ENCODE assay signal across 2 cellular contexts in genomic region chr17:68522266-68522665, GRCh38.
TF ChIP-seq lines count a peak whose summit lies in the region.

No MANE protein-coding gene starts in this region.

TF ChIP-seq in SK-N-SH treated with all-trans-retinoic acid at 6 μM for 48 hours, 23 proteins besides CTCF, POLR2A, EP300 and RAD21 (continued from another document):
- TF ChIP-seq GLIS3 (CRISPR knock-in tag; IDR thresholded peaks at IDR 0.05) (0 out of 2 replicates have a peak, but pooled peaks have one; percentile 12), ZFP30 (CRISPR knock-in tag; IDR thresholded peaks at IDR 0.05) (peak; percentile 46; the same call in 1 of the 2 replicates), BACH2 (CRISPR knock-in tag; IDR thresholded peaks at IDR 0.05; ENCODE audit: borderline replicate concordance) (no peak), TCF4 (CRISPR knock-in tag; IDR thresholded peaks at IDR 0.05; ENCODE audit: borderline replicate concordance) (peak; percentile 51), RARB (CRISPR knock-in tag; IDR thresholded peaks at IDR 0.05) (no peak), ZNF565 (CRISPR knock-in tag; conservative IDR thresholded peaks at IDR 0.05; ENCODE audit: low read depth) (0 out of 2 replicates have a peak, but pooled peaks have one; percentile 39), ZNF70 (CRISPR knock-in tag; IDR thresholded peaks at IDR 0.05) (0 out of 2 replicates have a peak, but pooled peaks have one; percentile 35), CSRNP3 (CRISPR knock-in tag; IDR thresholded peaks at IDR 0.05) (peak; percentile 93), ISL1 (CRISPR knock-in tag; IDR thresholded peaks at IDR 0.05) (peak; percentile 99), CSDC2 (CRISPR knock-in tag; IDR thresholded peaks at IDR 0.05) (no peak), ZC3H10 (CRISPR knock-in tag; IDR thresholded peaks at IDR 0.05) (no peak), ZNF8 (CRISPR knock-in tag; IDR thresholded peaks at IDR 0.05) (0 out of 2 replicates have a peak, but pooled peaks have one; percentile 28), ARNTL (CRISPR knock-in tag; IDR thresholded peaks at IDR 0.05; ENCODE audit: borderline replicate concordance, low read depth) (no peak), ZFP3 (CRISPR knock-in tag; IDR thresholded peaks at IDR 0.05) (peak; percentile 74; the same call in 1 of the 2 replicates), PATZ1 (CRISPR knock-in tag; IDR thresholded peaks at IDR 0.05; ENCODE audit: borderline replicate concordance) (no peak; the same call in 1 of the 2 replicates), PPARA (CRISPR knock-in tag; IDR thresholded peaks at IDR 0.05; ENCODE audit: borderline replicate concordance) (0 out of 2 replicates have a peak, but pooled peaks have one; percentile 10), OSR1 (CRISPR knock-in tag; IDR thresholded peaks at IDR 0.05) (no peak), POU6F1 (CRISPR knock-in tag; IDR thresholded peaks at IDR 0.05; ENCODE audit: borderline replicate concordance, low read depth) (no peak), ESRRG (CRISPR knock-in tag; IDR thresholded peaks at IDR 0.05) (peak; percentile 89)
- TF ChIP-seq, protein P1, sequence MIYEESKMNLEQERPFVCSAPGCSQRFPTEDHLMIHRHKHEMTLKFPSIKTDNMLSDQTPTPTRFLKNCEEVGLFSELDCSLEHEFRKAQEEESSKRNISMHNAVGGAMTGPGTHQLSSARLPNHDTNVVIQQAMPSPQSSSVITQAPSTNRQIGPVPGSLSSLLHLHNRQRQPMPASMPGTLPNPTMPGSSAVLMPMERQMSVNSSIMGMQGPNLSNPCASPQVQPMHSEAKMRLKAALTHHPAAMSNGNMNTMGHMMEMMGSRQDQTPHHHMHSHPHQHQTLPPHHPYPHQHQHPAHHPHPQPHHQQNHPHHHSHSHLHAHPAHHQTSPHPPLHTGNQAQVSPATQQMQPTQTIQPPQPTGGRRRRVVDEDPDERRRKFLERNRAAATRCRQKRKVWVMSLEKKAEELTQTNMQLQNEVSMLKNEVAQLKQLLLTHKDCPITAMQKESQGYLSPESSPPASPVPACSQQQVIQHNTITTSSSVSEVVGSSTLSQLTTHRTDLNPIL (CRISPR knock-in tag; IDR thresholded peaks at IDR 0.05; ENCODE audit: low read depth), result peak; percentile 74

TF ChIP-seq in SK-N-SH, 30 proteins besides CTCF, POLR2A, EP300 and RAD21 (continued from another document):
- TF ChIP-seq, protein P2, sequence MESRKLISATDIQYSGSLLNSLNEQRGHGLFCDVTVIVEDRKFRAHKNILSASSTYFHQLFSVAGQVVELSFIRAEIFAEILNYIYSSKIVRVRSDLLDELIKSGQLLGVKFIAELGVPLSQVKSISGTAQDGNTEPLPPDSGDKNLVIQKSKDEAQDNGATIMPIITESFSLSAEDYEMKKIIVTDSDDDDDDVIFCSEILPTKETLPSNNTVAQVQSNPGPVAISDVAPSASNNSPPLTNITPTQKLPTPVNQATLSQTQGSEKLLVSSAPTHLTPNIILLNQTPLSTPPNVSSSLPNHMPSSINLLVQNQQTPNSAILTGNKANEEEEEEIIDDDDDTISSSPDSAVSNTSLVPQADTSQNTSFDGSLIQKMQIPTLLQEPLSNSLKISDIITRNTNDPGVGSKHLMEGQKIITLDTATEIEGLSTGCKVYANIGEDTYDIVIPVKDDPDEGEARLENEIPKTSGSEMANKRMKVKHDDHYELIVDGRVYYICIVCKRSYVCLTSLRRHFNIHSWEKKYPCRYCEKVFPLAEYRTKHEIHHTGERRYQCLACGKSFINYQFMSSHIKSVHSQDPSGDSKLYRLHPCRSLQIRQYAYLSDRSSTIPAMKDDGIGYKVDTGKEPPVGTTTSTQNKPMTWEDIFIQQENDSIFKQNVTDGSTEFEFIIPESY (IDR thresholded peaks at IDR 0.05; ENCODE audit: borderline replicate concordance, low read depth), result no peak
- no peak for TF ChIP-seq RXRA (IDR thresholded peaks at IDR 0.05; ENCODE audit: borderline replicate concordance, low read depth)
- TF ChIP-seq IRF3 (IDR thresholded peaks at IDR 0.05; ENCODE audit: low read depth, low read length), result no peak
- no peak for TF ChIP-seq NRF1 (IDR thresholded peaks at IDR 0.05; ENCODE audit: low read depth, low read length)
- no peak for TF ChIP-seq EZH2phosphoT487 (IDR thresholded peaks at IDR 0.05; ENCODE audit: borderline replicate concordance, low read depth)
- TF ChIP-seq NFIC (IDR thresholded peaks at IDR 0.05; ENCODE audit: borderline replicate concordance), result no peak
- no peak for TF ChIP-seq ELF1 (IDR thresholded peaks at IDR 0.05)
- TF ChIP-seq JUND (IDR thresholded peaks at IDR 0.05), result no peak
- no peak for TF ChIP-seq FOXM1 (IDR thresholded peaks at IDR 0.05; ENCODE audit: low read depth)
- TF ChIP-seq YY1 (IDR thresholded peaks at IDR 0.05; ENCODE audit: low read depth), result no peak
- TF ChIP-seq RFX5 (IDR thresholded peaks at IDR 0.05; ENCODE audit: low read length), result no peak
- no peak for TF ChIP-seq TCF12 (IDR thresholded peaks at IDR 0.05)
- no peak for TF ChIP-seq MEF2A (IDR thresholded peaks at IDR 0.05; ENCODE audit: borderline replicate concordance, low read depth)
